Comparison of ENCODE assay signal across 1 cellular context in the genomic region with DNA sequence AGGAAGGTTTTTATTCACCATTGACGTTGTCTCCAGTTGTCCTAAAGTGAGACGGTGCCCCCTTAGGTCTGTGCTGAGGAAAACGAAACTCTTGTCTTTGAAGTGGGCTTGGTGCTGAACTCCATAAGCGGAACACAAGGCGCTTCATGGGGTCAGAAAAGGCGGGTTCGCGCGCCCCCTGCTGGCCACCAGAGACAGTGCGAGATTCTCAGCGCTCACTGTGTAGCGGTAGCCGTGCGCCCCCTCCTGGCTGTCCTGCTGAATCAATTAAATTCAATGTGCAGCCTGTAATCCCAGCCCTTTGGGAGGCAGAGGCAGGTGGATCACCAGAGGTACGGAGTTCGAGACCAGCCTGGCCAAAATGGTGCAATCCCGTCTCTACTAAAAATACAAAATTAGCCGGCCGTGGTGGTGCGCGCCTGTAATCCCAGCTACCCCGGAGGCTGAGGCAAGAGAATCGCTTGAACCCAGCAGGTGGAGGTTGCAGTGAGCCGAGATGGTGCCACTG.
TF ChIP-seq lines count a peak whose summit lies in the region.

No MANE protein-coding gene starts in this region.

TF ChIP-seq in HEK293, 187 proteins besides CTCF, POLR2A, EP300 and RAD21 (continued from another document):
- TF ChIP-seq ZNF692 (tag by site-specific recombination; IDR thresholded peaks at IDR 0.05): peak; percentile 36; the same call in 1 of the 2 replicates
- 0 out of 2 replicates have a peak, but pooled peaks have one; percentile 12 for TF ChIP-seq ZNF146 (tag by site-specific recombination; IDR thresholded peaks at IDR 0.05)
- peak; percentile 98 for TF ChIP-seq ZNF660 (tag by site-specific recombination; IDR thresholded peaks at IDR 0.05)
- TF ChIP-seq IKZF3 (tag by site-specific recombination; IDR thresholded peaks at IDR 0.05): 0 out of 2 replicates have a peak, but pooled peaks have one; percentile 38
- no peak for TF ChIP-seq ZNF274 (IDR thresholded peaks at IDR 0.05; ENCODE audit: low read length)
- TF ChIP-seq ZNF274 (tag by site-specific recombination; IDR thresholded peaks at IDR 0.05; ENCODE audit: borderline replicate concordance): no peak
- TF ChIP-seq, protein P1, sequence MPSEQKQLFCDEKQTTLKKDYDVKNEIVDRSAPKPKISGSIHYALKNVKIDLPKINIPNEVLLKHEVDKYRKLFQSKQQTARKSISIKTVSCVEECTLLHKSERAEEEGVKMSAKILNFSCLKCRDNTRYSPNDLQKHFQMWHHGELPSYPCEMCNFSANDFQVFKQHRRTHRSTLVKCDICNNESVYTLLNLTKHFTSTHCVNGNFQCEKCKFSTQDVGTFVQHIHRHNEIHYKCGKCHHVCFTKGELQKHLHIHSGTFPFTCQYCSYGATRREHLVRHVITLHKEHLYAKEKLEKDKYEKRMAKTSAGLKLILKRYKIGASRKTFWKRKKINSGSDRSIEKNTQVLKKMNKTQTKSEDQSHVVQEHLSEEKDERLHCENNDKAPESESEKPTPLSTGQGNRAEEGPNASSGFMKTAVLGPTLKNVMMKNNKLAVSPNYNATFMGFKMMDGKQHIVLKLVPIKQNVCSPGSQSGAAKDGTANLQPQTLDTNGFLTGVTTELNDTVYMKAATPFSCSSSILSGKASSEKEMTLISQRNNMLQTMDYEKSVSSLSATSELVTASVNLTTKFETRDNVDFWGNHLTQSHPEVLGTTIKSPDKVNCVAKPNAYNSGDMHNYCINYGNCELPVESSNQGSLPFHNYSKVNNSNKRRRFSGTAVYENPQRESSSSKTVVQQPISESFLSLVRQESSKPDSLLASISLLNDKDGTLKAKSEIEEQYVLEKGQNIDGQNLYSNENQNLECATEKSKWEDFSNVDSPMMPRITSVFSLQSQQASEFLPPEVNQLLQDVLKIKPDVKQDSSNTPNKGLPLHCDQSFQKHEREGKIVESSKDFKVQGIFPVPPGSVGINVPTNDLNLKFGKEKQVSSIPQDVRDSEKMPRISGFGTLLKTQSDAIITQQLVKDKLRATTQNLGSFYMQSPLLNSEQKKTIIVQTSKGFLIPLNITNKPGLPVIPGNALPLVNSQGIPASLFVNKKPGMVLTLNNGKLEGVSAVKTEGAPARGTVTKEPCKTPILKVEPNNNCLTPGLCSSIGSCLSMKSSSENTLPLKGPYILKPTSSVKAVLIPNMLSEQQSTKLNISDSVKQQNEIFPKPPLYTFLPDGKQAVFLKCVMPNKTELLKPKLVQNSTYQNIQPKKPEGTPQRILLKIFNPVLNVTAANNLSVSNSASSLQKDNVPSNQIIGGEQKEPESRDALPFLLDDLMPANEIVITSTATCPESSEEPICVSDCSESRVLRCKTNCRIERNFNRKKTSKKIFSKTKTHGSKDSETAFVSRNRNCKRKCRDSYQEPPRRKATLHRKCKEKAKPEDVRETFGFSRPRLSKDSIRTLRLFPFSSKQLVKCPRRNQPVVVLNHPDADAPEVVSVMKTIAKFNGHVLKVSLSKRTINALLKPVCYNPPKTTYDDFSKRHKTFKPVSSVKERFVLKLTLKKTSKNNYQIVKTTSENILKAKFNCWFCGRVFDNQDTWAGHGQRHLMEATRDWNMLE (tag by site-specific recombination; conservative IDR thresholded peaks at IDR 0.05; ENCODE audit: low read depth): peak; percentile 25; the same call in 1 of the 2 replicates
- peak; percentile 66; the same call in 1 of the 2 replicates for TF ChIP-seq ZFP69B (tag by site-specific recombination; IDR thresholded peaks at IDR 0.05)
- peak; percentile 84 for TF ChIP-seq ZBTB8A (tag by site-specific recombination; IDR thresholded peaks at IDR 0.05)
- peak; percentile 86 for TF ChIP-seq ZNF2 (tag by site-specific recombination; IDR thresholded peaks at IDR 0.05)
- peak; percentile 63; the same call in 1 of the 2 replicates for TF ChIP-seq ZNF280D (tag by site-specific recombination; IDR thresholded peaks at IDR 0.05)
- TF ChIP-seq MZF1 (tag by site-specific recombination; IDR thresholded peaks at IDR 0.05; ENCODE audit: borderline replicate concordance): no peak; the same call in 1 of the 2 replicates
- 0 out of 2 replicates have a peak, but pooled peaks have one; percentile 35 for TF ChIP-seq ZSCAN4 (tag by site-specific recombination; IDR thresholded peaks at IDR 0.05)
- TF ChIP-seq ZNF121 (tag by site-specific recombination; IDR thresholded peaks at IDR 0.05): peak; percentile 69; the same call in 1 of the 2 replicates
- peak; percentile 72; the same call in 1 of the 2 replicates for TF ChIP-seq ZFP37 (tag by site-specific recombination; IDR thresholded peaks at IDR 0.05)
- TF ChIP-seq, protein P2, sequence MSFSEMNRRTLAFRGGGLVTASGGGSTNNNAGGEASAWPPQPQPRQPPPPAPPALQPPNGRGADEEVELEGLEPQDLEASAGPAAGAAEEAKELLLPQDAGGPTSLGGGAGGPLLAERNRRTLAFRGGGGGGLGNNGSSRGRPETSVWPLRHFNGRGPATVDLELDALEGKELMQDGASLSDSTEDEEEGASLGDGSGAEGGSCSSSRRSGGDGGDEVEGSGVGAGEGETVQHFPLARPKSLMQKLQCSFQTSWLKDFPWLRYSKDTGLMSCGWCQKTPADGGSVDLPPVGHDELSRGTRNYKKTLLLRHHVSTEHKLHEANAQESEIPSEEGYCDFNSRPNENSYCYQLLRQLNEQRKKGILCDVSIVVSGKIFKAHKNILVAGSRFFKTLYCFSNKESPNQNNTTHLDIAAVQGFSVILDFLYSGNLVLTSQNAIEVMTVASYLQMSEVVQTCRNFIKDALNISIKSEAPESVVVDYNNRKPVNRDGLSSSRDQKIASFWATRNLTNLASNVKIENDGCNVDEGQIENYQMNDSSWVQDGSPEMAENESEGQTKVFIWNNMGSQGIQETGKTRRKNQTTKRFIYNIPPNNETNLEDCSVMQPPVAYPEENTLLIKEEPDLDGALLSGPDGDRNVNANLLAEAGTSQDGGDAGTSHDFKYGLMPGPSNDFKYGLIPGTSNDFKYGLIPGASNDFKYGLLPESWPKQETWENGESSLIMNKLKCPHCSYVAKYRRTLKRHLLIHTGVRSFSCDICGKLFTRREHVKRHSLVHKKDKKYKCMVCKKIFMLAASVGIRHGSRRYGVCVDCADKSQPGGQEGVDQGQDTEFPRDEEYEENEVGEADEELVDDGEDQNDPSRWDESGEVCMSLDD (tag by site-specific recombination; IDR thresholded peaks at IDR 0.05): 0 out of 2 replicates have a peak, but pooled peaks have one; percentile 30
- TF ChIP-seq ZNF792 (tag by site-specific recombination; IDR thresholded peaks at IDR 0.05): no peak
- peak; percentile 64; the same call in 1 of the 2 replicates for TF ChIP-seq ZNF391 (tag by site-specific recombination; IDR thresholded peaks at IDR 0.05; ENCODE audit: borderline replicate concordance, low read depth)
- TF ChIP-seq ZBTB1 (tag by site-specific recombination; IDR thresholded peaks at IDR 0.05): 0 out of 2 replicates have a peak, but pooled peaks have one; percentile 19
- TF ChIP-seq, protein P3, sequence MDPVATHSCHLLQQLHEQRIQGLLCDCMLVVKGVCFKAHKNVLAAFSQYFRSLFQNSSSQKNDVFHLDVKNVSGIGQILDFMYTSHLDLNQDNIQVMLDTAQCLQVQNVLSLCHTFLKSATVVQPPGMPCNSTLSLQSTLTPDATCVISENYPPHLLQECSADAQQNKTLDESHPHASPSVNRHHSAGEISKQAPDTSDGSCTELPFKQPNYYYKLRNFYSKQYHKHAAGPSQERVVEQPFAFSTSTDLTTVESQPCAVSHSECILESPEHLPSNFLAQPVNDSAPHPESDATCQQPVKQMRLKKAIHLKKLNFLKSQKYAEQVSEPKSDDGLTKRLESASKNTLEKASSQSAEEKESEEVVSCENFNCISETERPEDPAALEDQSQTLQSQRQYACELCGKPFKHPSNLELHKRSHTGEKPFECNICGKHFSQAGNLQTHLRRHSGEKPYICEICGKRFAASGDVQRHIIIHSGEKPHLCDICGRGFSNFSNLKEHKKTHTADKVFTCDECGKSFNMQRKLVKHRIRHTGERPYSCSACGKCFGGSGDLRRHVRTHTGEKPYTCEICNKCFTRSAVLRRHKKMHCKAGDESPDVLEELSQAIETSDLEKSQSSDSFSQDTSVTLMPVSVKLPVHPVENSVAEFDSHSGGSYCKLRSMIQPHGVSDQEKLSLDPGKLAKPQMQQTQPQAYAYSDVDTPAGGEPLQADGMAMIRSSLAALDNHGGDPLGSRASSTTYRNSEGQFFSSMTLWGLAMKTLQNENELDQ (tag by site-specific recombination; IDR thresholded peaks at IDR 0.05; ENCODE audit: low read depth): no peak
- peak; percentile 55; the same call in 1 of the 2 replicates for TF ChIP-seq INSM2 (tag by site-specific recombination; IDR thresholded peaks at IDR 0.05)
- TF ChIP-seq ZNF10 (tag by site-specific recombination; IDR thresholded peaks at IDR 0.05): no peak
- no peak for TF ChIP-seq ZNF292 (tag by site-specific recombination; IDR thresholded peaks at IDR 0.05; ENCODE audit: borderline replicate concordance, low read depth)
- 0 out of 2 replicates have a peak, but pooled peaks have one; percentile 13 for TF ChIP-seq ZNF449 (tag by site-specific recombination; IDR thresholded peaks at IDR 0.05)
